1 cellular context compared by ENCODE assay signal in the genomic region with DNA sequence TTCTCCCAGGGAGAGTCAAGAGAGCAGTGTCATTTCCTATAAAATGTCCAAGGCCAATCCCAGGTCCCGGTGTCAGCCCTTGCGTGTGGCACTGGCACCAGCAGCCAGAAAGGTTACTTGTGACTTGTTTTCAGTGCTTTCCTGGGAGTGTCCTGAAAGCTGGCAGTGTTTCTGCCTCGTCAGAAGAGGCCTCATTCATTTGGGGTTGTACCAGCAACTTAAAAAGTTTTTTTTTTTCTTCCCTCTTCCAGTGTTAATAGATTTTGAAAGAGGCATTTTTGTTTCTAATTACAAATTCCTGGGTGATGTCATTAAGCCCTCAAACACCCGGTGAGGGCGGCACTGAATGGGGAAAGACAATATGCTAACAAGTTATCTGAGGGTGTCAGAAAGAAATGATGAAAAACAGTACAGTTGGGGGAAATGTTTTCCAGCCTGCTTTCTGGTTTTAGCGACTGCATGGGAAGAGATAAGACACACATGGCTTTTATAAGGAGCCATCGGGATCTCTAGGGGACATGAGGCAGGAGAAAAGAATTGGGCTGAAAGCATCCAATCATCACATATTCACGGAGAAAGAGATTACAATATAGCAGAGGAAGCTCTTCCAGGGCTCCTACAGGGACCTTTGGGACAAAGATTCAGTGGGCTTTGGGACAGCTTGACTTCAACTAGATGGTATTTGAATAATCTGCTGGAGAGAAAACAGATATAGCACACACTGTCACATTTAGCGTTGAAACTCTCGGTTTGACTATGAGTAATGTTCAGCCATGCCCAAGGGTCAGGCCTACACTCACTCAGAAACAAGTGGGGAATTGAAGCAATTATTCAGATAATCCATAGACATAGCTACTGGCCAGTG.
TF ChIP-seq lines count a peak whose summit lies in the region.

No MANE protein-coding gene starts in this region.

TF ChIP-seq in GM12878, 131 proteins besides CTCF, POLR2A, EP300 and RAD21 (continued from another document):
- TF ChIP-seq NR2C2 (IDR thresholded peaks at IDR 0.05; ENCODE audit: borderline replicate concordance, control insufficient read depth, insufficient read length, low read depth) (no peak), MTA2 (IDR thresholded peaks at IDR 0.05; ENCODE audit: low read depth) (peak; percentile 66), ASH2L (IDR thresholded peaks at IDR 0.05; ENCODE audit: borderline replicate concordance, low read depth) (peak; percentile 49; the same call in 1 of the 2 replicates), TBL1XR1 (IDR thresholded peaks at IDR 0.05; ENCODE audit: low read depth, low read length) (peak; percentile 85), ESRRA (IDR thresholded peaks at IDR 0.05; ENCODE audit: low read length) (no peak), RAD51 (IDR thresholded peaks at IDR 0.05) (no peak), BMI1 (IDR thresholded peaks at IDR 0.05; ENCODE audit: borderline replicate concordance) (peak; percentile 51; the same call in 1 of the 2 replicates), IRF4 (IDR thresholded peaks at IDR 0.05; ENCODE audit: low read depth, low read length) (peak; percentile 97), TCF12 (IDR thresholded peaks at IDR 0.05; ENCODE audit: low read depth, low read length) (0 out of 2 replicates have a peak, but pooled peaks have one; percentile 31), NR2C1 (IDR thresholded peaks at IDR 0.05) (no peak), MEF2B (IDR thresholded peaks at IDR 0.05; ENCODE audit: partially characterized antibody, poor library complexity, severe bottlenecking) (peak; percentile 85), SMC3 (IDR thresholded peaks at IDR 0.05; ENCODE audit: borderline replicate concordance, low read length) (peak; percentile 42; the same call in 1 of the 2 replicates), FOXM1 (IDR thresholded peaks at IDR 0.05; ENCODE audit: low read depth, low read length) (0 out of 2 replicates have a peak, but pooled peaks have one; percentile 66), YY1 (IDR thresholded peaks at IDR 0.05; ENCODE audit: low read depth, low read length) (peak; percentile 62; the same call in 1 of the 2 replicates), MEF2A (IDR thresholded peaks at IDR 0.05; ENCODE audit: insufficient read depth, low read depth, low read length) (peak; percentile 89), CREB1 (IDR thresholded peaks at IDR 0.05; ENCODE audit: low read depth) (0 out of 2 replicates have a peak, but pooled peaks have one; percentile 46), ZZZ3 (IDR thresholded peaks at IDR 0.05; ENCODE audit: control insufficient read depth, insufficient read length, low read depth) (no peak), ZNF384 (IDR thresholded peaks at IDR 0.05; ENCODE audit: borderline replicate concordance, low read depth, low read length) (0 out of 2 replicates have a peak, but pooled peaks have one; percentile 19), EGR1 (IDR thresholded peaks at IDR 0.05; ENCODE audit: borderline replicate concordance in 1 of 2, low read depth in 2 of 2, low read length in 2 of 2) (0 out of 3 replicates have a peak, but pooled peaks of 1 of the 2 experiments have one; percentile 8), STAT1 (conservative IDR thresholded peaks at IDR 0.05) (no peak), SP1 (IDR thresholded peaks at IDR 0.05; ENCODE audit: low read depth, low read length) (peak; percentile 60), MTA3 (IDR thresholded peaks at IDR 0.05; ENCODE audit: borderline replicate concordance, low read length) (peak; percentile 82; the same call in 1 of the 2 replicates), NBN (IDR thresholded peaks at IDR 0.05) (0 out of 2 replicates have a peak, but pooled peaks have one; percentile 40), PML (IDR thresholded peaks at IDR 0.05; ENCODE audit: low read length) (peak; percentile 71; the same call in 1 of the 2 replicates), HDAC2 (IDR thresholded peaks at IDR 0.05) (no peak), ELK1 (IDR thresholded peaks at IDR 0.05; ENCODE audit: low read depth, low read length) (0 out of 2 replicates have a peak, but pooled peaks have one; percentile 20), PAX5 (IDR thresholded peaks at IDR 0.05; ENCODE audit: borderline replicate concordance, low read depth, low read length) (0 out of 2 replicates have a peak, but pooled peaks have one; percentile 58), IKZF1 (conservative IDR thresholded peaks at IDR 0.05) (peak; percentile 86), RCOR1 (conservative IDR thresholded peaks at IDR 0.05; ENCODE audit: low read depth, low read length) (0 out of 2 replicates have a peak, but pooled peaks have one; percentile 83)
